Comparison of ENCODE assay signal across 19 cellular contexts in genomic region chr16:67209565-67209964, GRCh38. TPM values are rescaled to one million over a fixed set of nuclear protein-coding genes. Genes with fewer than 3 reads are reported as not detected.
DNase-seq lines count a peak whose midpoint lies in the region; ATAC-seq, FAIRE-seq and TF ChIP-seq lines count a peak whose summit lies in the region.
"Had no signal": no experiment of that assay in that cellular context is flagged by ENCODE, and none has a peak within 500 bp of the region (broad histone marks: within the 10 kb centered on the region; RNA-seq: fewer than 3 reads in every experiment).

No MANE protein-coding gene starts in this region.

- no peaks in the 10 kb centered on the region for H3K4me1 ChIP-seq in right cardiac atrium (ENCODE audit: control insufficient read depth, insufficient read depth, low read length)
- H3K4me1 ChIP-seq in RWPE2 (ENCODE audit: insufficient read depth, poor library complexity, severe bottlenecking) = peaks cover 51% of the 10 kb centered on the region
- peaks cover 33% of the 10 kb centered on the region for H3K4me1 ChIP-seq in parathyroid adenoma

- 89% methylated on average over 8 of the region's 8 CpGs for WGBS in right cardiac atrium

- no peaks in the 10 kb centered on the region for H3K79me2 ChIP-seq in parathyroid adenoma

- no peaks in the 10 kb centered on the region; the same call in 1 of the 2 replicates for H3K36me3 ChIP-seq in RWPE2 (ENCODE audit: low read depth)
- no peaks in the 10 kb centered on the region for H3K36me3 ChIP-seq in parathyroid adenoma (ENCODE audit: control insufficient read depth, insufficient read depth, low read length)

- H3K9me3 ChIP-seq in right cardiac atrium (ENCODE audit: control insufficient read depth, low read length) (no peaks in the 10 kb centered on the region), RWPE2 (ENCODE audit: severe bottlenecking) (no peaks in the 10 kb centered on the region), parathyroid adenoma (ENCODE audit: control insufficient read depth, low read length) (no peaks in the 10 kb centered on the region)
- H3K9me3 ChIP-seq: BLaER1 had no signal

- peak in 2 of 3 donors; percentile 39 to 55 for DNase-seq in right cardiac atrium
- no peak for DNase-seq in Right ventricle myocardium inferior (ENCODE audit: missing footprints)
- peak; percentile 59 for DNase-seq in RWPE2 (ENCODE audit: low spot score)
- no peak for DNase-seq in GM12891 (ENCODE audit: insufficient read length, low spot score)
- no peak for DNase-seq in SK-N-DZ (ENCODE audit: low spot score)
- DNase-seq in NCI-H82 treated with DMSO at 0.1 percent for 48 hours (lab: John Stamatoyannopoulos, UW; ENCODE audit: unreplicated experiment) = no peak
- DNase-seq: 8988T; CD4-positive, alpha-beta memory T cell; DMS153; GF-D8; GM23248; HCEC 1CT; HFFc6 had no signal

- H3K27me3 ChIP-seq in right cardiac atrium (ENCODE audit: control insufficient read depth, insufficient read depth) (no peaks in the 10 kb centered on the region), RWPE2 (ENCODE audit: insufficient read depth, poor library complexity, severe bottlenecking) (no peaks in the 10 kb centered on the region), parathyroid adenoma (ENCODE audit: control insufficient read depth, insufficient read depth, low read length) (no peaks in the 10 kb centered on the region)
- H3K27me3 ChIP-seq: BLaER1 had no signal

- intact Hi-C loops in right cardiac atrium (cut with DNase I) = no loop called here
- intact Hi-C loops in Right ventricle myocardium inferior (cut with DNase I) = no loop called here

- no peak overlapping the region for H3K4me2 ChIP-seq in parathyroid adenoma (ENCODE audit: low read length)
- H3K4me2 ChIP-seq: BLaER1 had no signal

- no peak for TF ChIP-seq POLR2A in GM12891 (IDR thresholded peaks at IDR 0.05; ENCODE audit: low read depth, low read length)

- H2AFZ ChIP-seq in parathyroid adenoma = no peak overlapping the region
- H2AFZ ChIP-seq: GM23248 had no signal

- FAIRE-seq in GM12891 (lab: Jason Lieb, UNC) = no peak
- FAIRE-seq: H54, HTR-8/SVneo had no signal

- H3K4me3 ChIP-seq in right cardiac atrium (ENCODE audit: low read length) (no peak overlapping the region), RWPE2 (ENCODE audit: severe bottlenecking) (no peak overlapping the region), parathyroid adenoma (ENCODE audit: low read depth, low read length) (no peak overlapping the region)
- H3K4me3 ChIP-seq: BLaER1, GM23248 had no signal

- ATAC-seq in right cardiac atrium (no peak), Right ventricle myocardium inferior (no peak), RWPE2 (ENCODE audit: low read depth) (no peak)

- TF ChIP-seq CTCF in RWPE2 (IDR thresholded peaks at IDR 0.05; ENCODE audit: poor library complexity, severe bottlenecking) (no peak), parathyroid adenoma (IDR thresholded peaks at IDR 0.05) (no peak)

- H3K9ac ChIP-seq in parathyroid adenoma = no peak overlapping the region
- H3K9ac ChIP-seq: BLaER1, GM23248 had no signal

- H3K27ac ChIP-seq in right cardiac atrium (ENCODE audit: low read length) (no peak overlapping the region), RWPE2 (ENCODE audit: poor library complexity, severe bottlenecking) (no peak overlapping the region), parathyroid adenoma (peak overlapping the region; percentile 86)
- H3K27ac ChIP-seq: BLaER1, GM23248 had no signal

TF ChIP-seq in GM12891, 5 proteins besides CTCF, POLR2A, EP300 and RAD21:
- no peak for TF ChIP-seq POLR2AphosphoS5 (IDR thresholded peaks at IDR 0.05; ENCODE audit: low read depth, low read length)
- no peak for TF ChIP-seq POU2F2 (IDR thresholded peaks at IDR 0.05; ENCODE audit: low read depth, low read length)
- no peak for TF ChIP-seq PAX5 (IDR thresholded peaks at IDR 0.05; ENCODE audit: insufficient read depth, low read length, severe bottlenecking)
- TF ChIP-seq SPI1 (IDR thresholded peaks at IDR 0.05; ENCODE audit: low read depth, low read length) = no peak
- TF ChIP-seq TAF1 (IDR thresholded peaks at IDR 0.05; ENCODE audit: low read depth, low read length) = no peak

RNA-seq across cellular contexts. Expression of gene ELMO3, which starts 10.6 kb away (rescaled TPM):
- total RNA-seq in right cardiac atrium (under 1 TPM; 0.51 to 0.85 (median 0.76) TPM), Right ventricle myocardium inferior (0.89 TPM)
- polyA plus RNA-seq in right cardiac atrium = 0.72 TPM
- polyA plus RNA-seq in GM12891 (2012; ENCODE audit: low read depth, missing spikeins) = 1.5 TPM
- 1.8 and 3.1 TPM in 2 replicates for polyA plus RNA-seq in SK-N-DZ (2014; cell fraction: cytosol; rRNA removed)
- polyA plus RNA-seq in SK-N-DZ (2014; cell fraction: nucleus; rRNA removed) = 30.9 and 36.3 TPM in 2 replicates
- polyA plus RNA-seq: CD4-positive, alpha-beta memory T cell; GM23248 had no signal

RNA-seq across cellular contexts. Expression of gene TMEM208, which starts 17.4 kb away (rescaled TPM):
- total RNA-seq in right cardiac atrium (10 to 100 TPM; 15.4 to 26.2 (median 17.0) TPM), Right ventricle myocardium inferior (12.5 TPM)
- 43.5 TPM for polyA plus RNA-seq in right cardiac atrium
- 35.4 TPM for polyA plus RNA-seq in GM12891 (2012; ENCODE audit: low read depth, missing spikeins)
- 61.0 and 71.6 TPM in 2 replicates for polyA plus RNA-seq in SK-N-DZ (2014; cell fraction: cytosol; rRNA removed)
- 41.0 and 59.2 TPM in 2 replicates for polyA plus RNA-seq in SK-N-DZ (2014; cell fraction: nucleus; rRNA removed)

RNA-seq across cellular contexts. Expression of gene E2F4, which starts 17.6 kb away (rescaled TPM):
- 10 to 100 TPM; 36.4 to 42.5 (median 40.5) TPM for total RNA-seq in right cardiac atrium
- 33.9 TPM for polyA plus RNA-seq in right cardiac atrium
- 36.9 TPM for total RNA-seq in Right ventricle myocardium inferior
- polyA plus RNA-seq in GM12891 (2012; ENCODE audit: low read depth, missing spikeins) = 65.9 TPM
- 123 and 140 TPM in 2 replicates for polyA plus RNA-seq in SK-N-DZ (2014; cell fraction: cytosol; rRNA removed)
- polyA plus RNA-seq in SK-N-DZ (2014; cell fraction: nucleus; rRNA removed) = 436 and 437 TPM in 2 replicates

RNA-seq across cellular contexts. Expression of gene EXOC3L1, which starts 19.6 kb away (rescaled TPM):
- total RNA-seq in right cardiac atrium (1 to 10 TPM; 1.3 to 3.0 (median 2.2) TPM), Right ventricle myocardium inferior (4.1 TPM)
- 3.2 TPM for polyA plus RNA-seq in right cardiac atrium
- not detected for polyA plus RNA-seq in GM12891 (2012; ENCODE audit: low read depth, missing spikeins)
- 45.9 and 52.6 TPM in 2 replicates for polyA plus RNA-seq in SK-N-DZ (2014; cell fraction: cytosol; rRNA removed)
- polyA plus RNA-seq in SK-N-DZ (2014; cell fraction: nucleus; rRNA removed) = 166 and 170 TPM in 2 replicates
- total RNA-seq: CD4-positive, alpha-beta memory T cell; GM23248 had no signal
- polyA plus RNA-seq: AG04450, IgD-negative memory B cell had no signal

RNA-seq across cellular contexts. Expression of gene MATCAP1, which starts 25.8 kb away (rescaled TPM):
- total RNA-seq in right cardiac atrium = 10 to 100 TPM; 16.2 to 22.9 (median 17.2) TPM
- polyA plus RNA-seq in right cardiac atrium = 14.8 TPM
- 9.8 TPM for total RNA-seq in Right ventricle myocardium inferior
- polyA plus RNA-seq in GM12891 (2012; ENCODE audit: low read depth, missing spikeins) = 19.1 TPM
- polyA plus RNA-seq in SK-N-DZ (2014; cell fraction: cytosol; rRNA removed) = 63.5 and 79.1 TPM in 2 replicates
- polyA plus RNA-seq in SK-N-DZ (2014; cell fraction: nucleus; rRNA removed) = 425 and 497 TPM in 2 replicates

Comparison
In these comparisons a context has a peak if more than half of its experiments do, and no peak if none do; other contexts are left out.
1. DNase-seq: peak in right cardiac atrium (2 of 3) and RWPE2 (single experiment); none in Right ventricle myocardium inferior (single experiment), GM12891 (single experiment), SK-N-DZ (single experiment) and NCI-H82 treated with DMSO at 0.1 percent for 48 hours (single experiment).